ENCODE assay signal across 8 cellular contexts in genomic region chr1:43649131-43649477, GRCh38. TPM values are rescaled to one million over a fixed set of nuclear protein-coding genes. Genes with fewer than 3 reads are reported as not detected.
DNase-seq lines count a peak whose midpoint lies in the region; ATAC-seq and TF ChIP-seq lines count a peak whose summit lies in the region.
"Not testable (repeated sequence)": the region's sequence is repeated elsewhere in the genome, so short reads cannot be mapped to it uniquely, and the experiment has no call there.

No MANE protein-coding gene starts in this region.

- not testable (repeated sequence) for H3K27me3 Mint-ChIP-seq in activated naive CD8-positive, alpha-beta T cell treated with anti-CD3 and anti-CD28 coated beads, Interleukin-2, amount 50 U/mL, for 24 hours; natural killer cell treated with Interleukin-12 subunit alpha and Interleukin-12 subunit beta and Interleukin-15 and Interleukin-18, amount 100 ng/mL, for 72 hours; stimulated activated memory B cell treated with anti-CD40 and anti-IgM and Interleukin-4, amounts not matched to agents 10 μg/mL and 1 μg/mL and 100 μg/mL, for 72 hours

- peak overlapping the region; percentile 60 for H3K4me3 ChIP-seq in AG04449 (ENCODE audit: low read depth, low read length)
- peak overlapping the region; percentile 36 for H3K4me3 ChIP-seq in HEK293 (ENCODE audit: low read depth, low read length)
- H3K4me3 ChIP-seq in SK-N-SH (ENCODE audit: low read depth in 2 of 2, low read length in 1 of 2): peak overlapping the region; percentile 85 to 92
- peak overlapping the region; percentile 82 for H3K4me3 ChIP-seq in endocrine pancreas (ENCODE audit: control insufficient read depth, insufficient read depth, low read length)
- H3K4me3 ChIP-seq in iPS-18a (ENCODE audit: low read length): peak overlapping the region; percentile 98

- POLR2A ChIA-PET in AG04449 (lab: Yijun Ruan, JAX): interaction anchor here (0.6 to 2.3 kb wide), 11 partner anchors 8 to 231 kb away, joined by 3 to 16 read pairs (median 11); partner anchors contain the start of genes PTPRF and ST3GAL3
- POLR2A ChIA-PET in HEK293 (lab: Yijun Ruan, JAX): interaction anchor here (0.7 to 3.4 kb wide), 27 partner anchors 8 to 1025 kb away, joined by 3 to 32 read pairs (median 7); partner anchors contain the start of genes ARMH1, CDC20, HYI and PTPRF
- POLR2A ChIA-PET in SK-N-SH (lab: Yijun Ruan, JAX): interaction anchor here (0.6 to 1.5 kb wide), 5 partner anchors 14 to 574 kb away, joined by 3 to 10 read pairs (median 7); partner anchors contain the start of gene ST3GAL3

- H3K9me2 ChIP-seq in SK-N-SH: not testable (repeated sequence)

- not testable (repeated sequence) for H3K4me1 ChIP-seq in HEK293 (ENCODE audit: control insufficient read depth, insufficient read depth, low read length); SK-N-SH (ENCODE audit: control insufficient read depth in 1 of 2, insufficient read depth in 2 of 2, low read depth in 1 of 2, low read length in 1 of 2); endocrine pancreas (ENCODE audit: control insufficient read depth, insufficient read depth, low read length)
- H3K4me1 ChIP-seq in iPS-18a (ENCODE audit: control insufficient read depth, low read depth, low read length): peaks cover 17% of the 10 kb centered on the region

- peak overlapping the region; percentile 92 for H2AFZ ChIP-seq in SK-N-SH (ENCODE audit: low read depth)

- not testable (repeated sequence) for TF ChIP-seq CTCF in AG04449 (IDR thresholded peaks at IDR 0.05; ENCODE audit: insufficient read depth, low read length, missing control alignments); HEK293 (tag by site-specific recombination; IDR thresholded peaks at IDR 0.05); SK-N-SH (IDR thresholded peaks at IDR 0.05)

- H3K36me3 ChIP-seq in HEK293 (ENCODE audit: control insufficient read depth in 2 of 2, insufficient read depth in 1 of 2, low read length in 2 of 2) (peaks cover under 1 to 12% of the 10 kb centered on the region in 2 experiments), SK-N-SH (replicated peaks in 1 of 2; ENCODE audit: control insufficient read depth in 1 of 2, insufficient read depth in 2 of 2, low read length in 1 of 2) (peaks cover 10 to 13% of the 10 kb centered on the region in 2 experiments)
- H3K36me3 ChIP-seq in endocrine pancreas (ENCODE audit: control insufficient read depth, insufficient read depth, low read length); iPS-18a (ENCODE audit: control insufficient read depth, low read depth, low read length): not testable (repeated sequence)

- H3K4me1 Mint-ChIP-seq in activated naive CD8-positive, alpha-beta T cell treated with anti-CD3 and anti-CD28 coated beads, Interleukin-2, amount 50 U/mL, for 24 hours: peaks cover 34% of the 10 kb centered on the region
- H3K4me1 Mint-ChIP-seq in natural killer cell treated with Interleukin-12 subunit alpha and Interleukin-12 subunit beta and Interleukin-15 and Interleukin-18, amount 100 ng/mL, for 72 hours (ENCODE audit: low read depth in 2 of 2): peaks cover 25 to 35% of the 10 kb centered on the region in 2 donors
- peaks cover 39% of the 10 kb centered on the region for H3K4me1 Mint-ChIP-seq in stimulated activated memory B cell treated with anti-CD40 and anti-IgM and Interleukin-4, amounts not matched to agents 10 μg/mL and 1 μg/mL and 100 μg/mL, for 72 hours

- H3K9me3 Mint-ChIP-seq in activated naive CD8-positive, alpha-beta T cell treated with anti-CD3 and anti-CD28 coated beads, Interleukin-2, amount 50 U/mL, for 24 hours; natural killer cell treated with Interleukin-12 subunit alpha and Interleukin-12 subunit beta and Interleukin-15 and Interleukin-18, amount 100 ng/mL, for 72 hours; stimulated activated memory B cell treated with anti-CD40 and anti-IgM and Interleukin-4, amounts not matched to agents 10 μg/mL and 1 μg/mL and 100 μg/mL, for 72 hours: not testable (repeated sequence)

- H3F3A ChIP-seq in SK-N-SH (replicated peaks; ENCODE audit: insufficient read depth): not testable (repeated sequence)

- H3K4me3 Mint-ChIP-seq in activated naive CD8-positive, alpha-beta T cell treated with anti-CD3 and anti-CD28 coated beads, Interleukin-2, amount 50 U/mL, for 24 hours: peak overlapping the region; percentile 96
- H3K4me3 Mint-ChIP-seq in natural killer cell treated with Interleukin-12 subunit alpha and Interleukin-12 subunit beta and Interleukin-15 and Interleukin-18, amount 100 ng/mL, for 72 hours: peak overlapping the region; percentile 92
- peak overlapping the region; percentile 90 for H3K4me3 Mint-ChIP-seq in stimulated activated memory B cell treated with anti-CD40 and anti-IgM and Interleukin-4, amounts not matched to agents 10 μg/mL and 1 μg/mL and 100 μg/mL, for 72 hours

- TF ChIP-seq RAD21 in SK-N-SH (IDR thresholded peaks at IDR 0.05; ENCODE audit: low read length): not testable (repeated sequence)

- DNase-seq in AG04449 (ENCODE audit: low read depth, low spot score); SK-N-SH; activated naive CD8-positive, alpha-beta T cell treated with anti-CD3 and anti-CD28 coated beads, Interleukin-2, amount 50 U/mL, for 24 hours; natural killer cell treated with Interleukin-12 subunit alpha and Interleukin-12 subunit beta and Interleukin-15 and Interleukin-18, amount 100 ng/mL, for 72 hours (ENCODE audit: low spot score): not testable (repeated sequence)

- WGBS in SK-N-SH (ENCODE audit: low lambda C conversion rate): 17% methylated on average over 16 of the region's 16 CpGs

- H3K27me3 ChIP-seq in SK-N-SH (ENCODE audit: insufficient read depth); endocrine pancreas (ENCODE audit: control insufficient read depth, insufficient read depth, low read length); iPS-18a (ENCODE audit: control insufficient read depth, insufficient read depth, low read length): not testable (repeated sequence)

- H4K20me1 ChIP-seq in SK-N-SH (ENCODE audit: insufficient read depth): peaks cover 35% of the 10 kb centered on the region

- ATAC-seq in activated naive CD8-positive, alpha-beta T cell treated with anti-CD3 and anti-CD28 coated beads, Interleukin-2, amount 50 U/mL, for 24 hours; natural killer cell treated with Interleukin-12 subunit alpha and Interleukin-12 subunit beta and Interleukin-15 and Interleukin-18, amount 100 ng/mL, for 72 hours; stimulated activated memory B cell treated with anti-CD40 and anti-IgM and Interleukin-4, amounts not matched to agents 10 μg/mL and 1 μg/mL and 100 μg/mL, for 72 hours: not testable (repeated sequence)

- not testable (repeated sequence) for TF ChIP-seq EP300 in SK-N-SH (IDR thresholded peaks at IDR 0.05; ENCODE audit: borderline replicate concordance in 1 of 2, low read depth in 1 of 2, low read length in 1 of 2)

- H3K27ac ChIP-seq in HEK293 (ENCODE audit: extremely low read depth, low read depth, low read length): peak overlapping the region; percentile 59
- peak overlapping the region; percentile 89 to 96 for H3K27ac ChIP-seq in SK-N-SH (ENCODE audit: low read depth in 2 of 2, low read length in 1 of 2)
- H3K27ac ChIP-seq in iPS-18a (ENCODE audit: low read length): peak overlapping the region; percentile 72

- H3K36me3 Mint-ChIP-seq in activated naive CD8-positive, alpha-beta T cell treated with anti-CD3 and anti-CD28 coated beads, Interleukin-2, amount 50 U/mL, for 24 hours (ENCODE audit: low read depth): not testable (repeated sequence)
- H3K36me3 Mint-ChIP-seq in natural killer cell treated with Interleukin-12 subunit alpha and Interleukin-12 subunit beta and Interleukin-15 and Interleukin-18, amount 100 ng/mL, for 72 hours: peaks cover 10% of the 10 kb centered on the region
- H3K36me3 Mint-ChIP-seq in stimulated activated memory B cell treated with anti-CD40 and anti-IgM and Interleukin-4, amounts not matched to agents 10 μg/mL and 1 μg/mL and 100 μg/mL, for 72 hours: peaks cover 10% of the 10 kb centered on the region

- not testable (repeated sequence) for H3K9me3 ChIP-seq in HEK293 (ENCODE audit: control insufficient read depth, insufficient read depth, low read depth, low read length); SK-N-SH; endocrine pancreas (ENCODE audit: control insufficient read depth, low read length); iPS-18a (ENCODE audit: control insufficient read depth, low read depth, low read length)

- not testable (repeated sequence) for H3K27ac Mint-ChIP-seq in activated naive CD8-positive, alpha-beta T cell treated with anti-CD3 and anti-CD28 coated beads, Interleukin-2, amount 50 U/mL, for 24 hours
- H3K27ac Mint-ChIP-seq in natural killer cell treated with Interleukin-12 subunit alpha and Interleukin-12 subunit beta and Interleukin-15 and Interleukin-18, amount 100 ng/mL, for 72 hours: peak overlapping the region; percentile 88 to 96
- peak overlapping the region; percentile 93 for H3K27ac Mint-ChIP-seq in stimulated activated memory B cell treated with anti-CD40 and anti-IgM and Interleukin-4, amounts not matched to agents 10 μg/mL and 1 μg/mL and 100 μg/mL, for 72 hours

- peaks cover 38% of the 10 kb centered on the region for H3K79me2 ChIP-seq in SK-N-SH (ENCODE audit: insufficient read depth)

- H3K4me2 ChIP-seq in SK-N-SH: peak overlapping the region; percentile 88

- CTCF ChIA-PET in AG04449 (lab: Yijun Ruan, JAX): interaction anchor here (1.2 to 4.3 kb wide), 7 partner anchors 26 to 285 kb away, joined by 3 to 30 read pairs (median 5); partner anchors contain the start of genes ARTN and PTPRF
- CTCF ChIA-PET in HEK293 (lab: Yijun Ruan, JAX): interaction anchor here (1.3 to 1.6 kb wide), 2 partner anchors 119 to 286 kb away, joined by 5 to 9 read pairs; no protein-coding TSS in a partner anchor
- CTCF ChIA-PET in SK-N-SH (lab: Yijun Ruan, JAX): interaction anchor here (0.7 kb wide), 1 partner anchor 23 kb away, joined by 3 read pairs; no protein-coding TSS in a partner anchor

- H3K9ac ChIP-seq in SK-N-SH (peak overlapping the region; percentile 79), endocrine pancreas (ENCODE audit: control insufficient read depth, insufficient read depth, low read length) (peak overlapping the region; percentile 95), iPS-18a (ENCODE audit: low read length) (peak overlapping the region; percentile 93)

RNA-seq across cellular contexts. Expression of gene KDM4A, which starts 0.8 kb away (rescaled TPM):
- polyA plus RNA-seq in SK-N-SH (2012; rRNA removed): 21.4 and 27.7 TPM in 2 replicates
- 22.2 and 23.4 TPM in 2 replicates for polyA plus RNA-seq in SK-N-SH (2012; cell fraction: cytosol; rRNA removed)
- 23.2 and 33.8 TPM in 2 replicates for polyA plus RNA-seq in SK-N-SH (2012; cell fraction: nucleus; rRNA removed)
- total RNA-seq in natural killer cell treated with Interleukin-12 subunit alpha and Interleukin-12 subunit beta and Interleukin-15 and Interleukin-18, amount 100 ng/mL, for 72 hours: 10 to 100 TPM; 45.8 to 53.8 TPM

RNA-seq across cellular contexts. Expression of gene ST3GAL3, which starts 58.2 kb away (rescaled TPM):
- 15.3 and 20.6 TPM in 2 replicates for polyA plus RNA-seq in SK-N-SH (2012; rRNA removed)
- polyA plus RNA-seq in SK-N-SH (2012; cell fraction: cytosol; rRNA removed): 12.3 and 17.6 TPM in 2 replicates
- 38.8 and 48.1 TPM in 2 replicates for polyA plus RNA-seq in SK-N-SH (2012; cell fraction: nucleus; rRNA removed)
- total RNA-seq in natural killer cell treated with Interleukin-12 subunit alpha and Interleukin-12 subunit beta and Interleukin-15 and Interleukin-18, amount 100 ng/mL, for 72 hours: 10 to 100 TPM; 20.7 to 49.4 TPM

Comparison
In these comparisons a context has a peak if more than half of its experiments do, and no peak if none do; other contexts are left out.
1. H3K4me3 ChIP-seq: peak in every context shown above with its lines; median percentile 98 in iPS-18a; 88 in SK-N-SH; 82 in endocrine pancreas; 60 in AG04449; 36 in HEK293.